7 cellular contexts compared by ENCODE assay signal in genomic region chr1:112729011-112729410, GRCh38. TPM values are rescaled to one million over a fixed set of nuclear protein-coding genes. Genes with fewer than 3 reads are reported as not detected.
DNase-seq lines count a peak whose midpoint lies in the region; TF ChIP-seq lines count a peak whose summit lies in the region.
"Not testable (repeated sequence)": the region's sequence is repeated elsewhere in the genome, so short reads cannot be mapped to it uniquely, and the experiment has no call there.

No MANE protein-coding gene starts in this region.

- not testable (repeated sequence) for H3K36me3 ChIP-seq in WERI-Rb-1; endodermal cell (ENCODE audit: control insufficient read depth, insufficient read depth, low read length)

- H3K4me1 Mint-ChIP-seq in endodermal cell (peaks cover 33% of the 10 kb centered on the region), progenitor cell of endocrine pancreas (ENCODE audit: low read depth) (peaks cover 15% of the 10 kb centered on the region)

- H3K9me3 Mint-ChIP-seq in endodermal cell; progenitor cell of endocrine pancreas (ENCODE audit: low read depth): not testable (repeated sequence)

- not testable (repeated sequence) for H3K36me3 Mint-ChIP-seq in endodermal cell (ENCODE audit: low read depth); progenitor cell of endocrine pancreas (ENCODE audit: insufficient read depth)

- H3K4me3 ChIP-seq in WERI-Rb-1 (ENCODE audit: low read depth, low read length); endodermal cell (ENCODE audit: low read length): not testable (repeated sequence)

- not testable (repeated sequence) for H3K9me3 ChIP-seq in WERI-Rb-1 (ENCODE audit: severe bottlenecking); endodermal cell (ENCODE audit: control insufficient read depth, low read length)

- H3K27ac Mint-ChIP-seq in endodermal cell (peak overlapping the region; percentile 28), progenitor cell of endocrine pancreas (peak overlapping the region; percentile 41)

- 29% methylated on average over 2 of the region's 3 CpGs; no CpG with 5 or more reads in 1 of the 2 experiments for WGBS in endodermal cell (ENCODE audit: insufficient coverage in 1 of 2, insufficient read length in 1 of 2), 2 experiments

- H3K27me3 Mint-ChIP-seq in endodermal cell (ENCODE audit: insufficient read depth) = peaks cover 27% of the 10 kb centered on the region
- H3K27me3 Mint-ChIP-seq in progenitor cell of endocrine pancreas = not testable (repeated sequence)

- not testable (repeated sequence) for TF ChIP-seq CTCF in WERI-Rb-1 (IDR thresholded peaks at IDR 0.05; ENCODE audit: low read depth, low read length); endodermal cell (conservative IDR thresholded peaks at IDR 0.05); progenitor cell of endocrine pancreas (IDR thresholded peaks at IDR 0.05; ENCODE audit: unreplicated experiment)

- not testable (repeated sequence) for H3K4me3 Mint-ChIP-seq in endodermal cell; progenitor cell of endocrine pancreas (ENCODE audit: low read depth)

- peak overlapping the region; percentile 69 for H3K27ac ChIP-seq in WERI-Rb-1
- H3K27ac ChIP-seq in endodermal cell (ENCODE audit: low read depth, low read length) = not testable (repeated sequence)

- not testable (repeated sequence) for H3K27me3 ChIP-seq in WERI-Rb-1 (ENCODE audit: insufficient read depth, low read depth, severe bottlenecking)
- H3K27me3 ChIP-seq in endodermal cell (ENCODE audit: control insufficient read depth, insufficient read depth, low read length, poor library complexity, severe bottlenecking) = peaks cover 14% of the 10 kb centered on the region

- DNase-seq in NCI-H524 (lab: John Stamatoyannopoulos, UW) (peak; percentile 42 to 78), NCI-H82 (lab: John Stamatoyannopoulos, UW) (peak; percentile 92), SK-N-DZ (ENCODE audit: low spot score) (peak; percentile 61), WERI-Rb-1 (peak; percentile 52), endodermal cell (peak; percentile 45), islet precursor cell (peak; percentile 18)
- DNase-seq in progenitor cell of endocrine pancreas (ENCODE audit: low spot score, unreplicated experiment) = not testable (repeated sequence)

- not testable (repeated sequence) for H3K4me1 ChIP-seq in endodermal cell (ENCODE audit: control insufficient read depth, insufficient read depth, low read length)

- not testable (repeated sequence) for H3K9ac ChIP-seq in endodermal cell (ENCODE audit: extremely low read depth, low read length, poor library complexity, severe bottlenecking)

RNA-seq across cellular contexts. Expression of gene PPM1J, which starts 13.9 kb away (rescaled TPM):
- polyA plus RNA-seq in SK-N-DZ (2014; cell fraction: cytosol; rRNA removed) = 16.2 and 19.5 TPM in 2 replicates
- 62.8 and 90.2 TPM in 2 replicates for polyA plus RNA-seq in SK-N-DZ (2014; cell fraction: nucleus; rRNA removed)
- total RNA-seq in endodermal cell (1 to 10 TPM; 3.1 to 5.7 TPM), progenitor cell of endocrine pancreas (0.43 and 0.71 TPM in 2 replicates)
- polyA plus RNA-seq in endodermal cell (2013, experiment 1 of 2) = 3.6 TPM
- polyA plus RNA-seq in endodermal cell (2013, experiment 2 of 2) = 1.7 TPM

RNA-seq across cellular contexts. Expression of gene RHOC, which starts 22.1 kb away (rescaled TPM):
- polyA plus RNA-seq in SK-N-DZ (2014; cell fraction: cytosol; rRNA removed) = 69.8 and 78.2 TPM in 2 replicates
- 39.0 and 48.4 TPM in 2 replicates for polyA plus RNA-seq in SK-N-DZ (2014; cell fraction: nucleus; rRNA removed)
- total RNA-seq in endodermal cell (100 to 1,000 TPM; 168 to 171 TPM), progenitor cell of endocrine pancreas (87.3 and 97.3 TPM in 2 replicates)
- polyA plus RNA-seq in endodermal cell (2013, experiment 1 of 2) = 115 TPM
- 123 TPM for polyA plus RNA-seq in endodermal cell (2013, experiment 2 of 2)

RNA-seq across cellular contexts. Expression of gene MOV10, which starts 54.6 kb away (rescaled TPM):
- polyA plus RNA-seq in SK-N-DZ (2014; cell fraction: cytosol; rRNA removed) = 12.0 and 22.1 TPM in 2 replicates
- 88.5 and 96.3 TPM in 2 replicates for polyA plus RNA-seq in SK-N-DZ (2014; cell fraction: nucleus; rRNA removed)
- total RNA-seq in endodermal cell (100 to 1,000 TPM; 113 to 124 TPM), progenitor cell of endocrine pancreas (128 and 137 TPM in 2 replicates)
- polyA plus RNA-seq in endodermal cell (2013, experiment 1 of 2) = 47.9 TPM
- 41.0 TPM for polyA plus RNA-seq in endodermal cell (2013, experiment 2 of 2)
